Comparison of ENCODE assay signal across 21 cellular contexts in genomic region chr12:113278141-113278540, GRCh38. TPM values are rescaled to one million over a fixed set of nuclear protein-coding genes. Genes with fewer than 3 reads are reported as not detected.
A peak's percentile ranks its signal among the peaks of the same experiment; 100 is the strongest.
DNase-seq lines count a peak whose midpoint lies in the region; ATAC-seq and TF ChIP-seq lines count a peak whose summit lies in the region.
"Had no signal": no experiment of that assay in that cellular context is flagged by ENCODE, and none has a peak within 500 bp of the region (broad histone marks: within the 10 kb centered on the region; RNA-seq: fewer than 3 reads in every experiment).

No MANE protein-coding gene starts in this region.

- H3K36me3 Mint-ChIP-seq in chondrocyte (ENCODE audit: low read depth) = peaks cover 13% of the 10 kb centered on the region
- H3K36me3 Mint-ChIP-seq in naive thymus-derived CD4-positive, alpha-beta T cell = peaks cover 5 to 45% (median 8%) of the 10 kb centered on the region in 5 donors
- H3K36me3 Mint-ChIP-seq in stimulated activated naive B cell treated with anti-CD40 and anti-IgM and Interleukin-4, amounts not matched to agents 10 μg/mL and 1 μg/mL and 100 μg/mL, for 72 hours = peaks cover 42 to 46% of the 10 kb centered on the region in 2 donors
- H3K36me3 Mint-ChIP-seq in CD4-positive, alpha-beta T cell (ENCODE audit: low read depth) = peaks cover 63% of the 10 kb centered on the region

- H3K27me3 Mint-ChIP-seq in chondrocyte (ENCODE audit: low read depth) = no peaks in the 10 kb centered on the region
- no peaks in the 10 kb centered on the region for H3K27me3 Mint-ChIP-seq in naive thymus-derived CD4-positive, alpha-beta T cell
- no peaks in the 10 kb centered on the region for H3K27me3 Mint-ChIP-seq in stimulated activated naive B cell treated with anti-CD40 and anti-IgM and Interleukin-4, amounts not matched to agents 10 μg/mL and 1 μg/mL and 100 μg/mL, for 72 hours
- H3K27me3 Mint-ChIP-seq in stimulated activated naive CD8-positive, alpha-beta T cell treated with anti-CD3 and anti-CD28 coated beads, Interleukin-15, amount 100 ng/mL, for 72 hours = no peaks in the 10 kb centered on the region
- H3K27me3 Mint-ChIP-seq in CD4-positive, alpha-beta T cell = no peaks in the 10 kb centered on the region
- H3K27me3 Mint-ChIP-seq: CD4-positive, alpha-beta memory T cell had no signal

- intact Hi-C loops in naive thymus-derived CD4-positive, alpha-beta T cell (cut with micrococcal nuclease) = loop anchor here in 1 of 2 donors (5.0 kb wide), 1 partner anchor 46 kb away; no protein-coding TSS in a partner anchor
- intact Hi-C loops in CD4-positive, alpha-beta T cell (cut with DNase I, micrococcal nuclease) = no loop called here

- H3K4me3 Mint-ChIP-seq in chondrocyte (ENCODE audit: unreplicated experiment) = no peak overlapping the region
- H3K4me3 Mint-ChIP-seq in naive thymus-derived CD4-positive, alpha-beta T cell = no peak overlapping the region
- H3K4me3 Mint-ChIP-seq in stimulated activated naive B cell treated with anti-CD40 and anti-IgM and Interleukin-4, amounts not matched to agents 10 μg/mL and 1 μg/mL and 100 μg/mL, for 72 hours = no peak overlapping the region
- no peak overlapping the region for H3K4me3 Mint-ChIP-seq in stimulated activated naive CD8-positive, alpha-beta T cell treated with anti-CD3 and anti-CD28 coated beads, Interleukin-15, amount 100 ng/mL, for 72 hours
- H3K4me3 Mint-ChIP-seq in CD4-positive, alpha-beta T cell = no peak overlapping the region
- H3K4me3 Mint-ChIP-seq: CD4-positive, alpha-beta memory T cell had no signal

- ATAC-seq in DND-41 (ENCODE audit: insufficient read depth, low read depth) = no peak
- ATAC-seq in naive thymus-derived CD4-positive, alpha-beta T cell = no peak
- no peak for ATAC-seq in stimulated activated naive B cell treated with anti-CD40 and anti-IgM and Interleukin-4, amounts not matched to agents 10 μg/mL and 1 μg/mL and 100 μg/mL, for 72 hours (replicated peaks)
- no peak for ATAC-seq in stimulated activated naive CD8-positive, alpha-beta T cell treated with anti-CD3 and anti-CD28 coated beads, Interleukin-15, amount 100 ng/mL, for 72 hours
- ATAC-seq in CD4-positive, alpha-beta T cell (ENCODE audit: poor library complexity) = no peak
- ATAC-seq: HCT116, SK-N-SH treated with all-trans-retinoic acid at 6 μM for 48 hours had no signal

- H3K4me1 ChIP-seq in DND-41 (ENCODE audit: insufficient read depth, low read length) = no peaks in the 10 kb centered on the region
- H3K4me1 ChIP-seq in naive thymus-derived CD4-positive, alpha-beta T cell (ENCODE audit: control insufficient read depth in 2 of 2, insufficient read depth in 2 of 2, low read length in 2 of 2) = no peaks in the 10 kb centered on the region
- H3K4me1 ChIP-seq: A549, BE2C had no signal

- no peak for DNase-seq in DND-41
- peak; percentile 35 for DNase-seq in chondrocyte (ENCODE audit: low spot score)
- DNase-seq in naive thymus-derived CD4-positive, alpha-beta T cell = no peak
- DNase-seq in stimulated activated naive B cell treated with anti-CD40 and anti-IgM and Interleukin-4, amounts not matched to agents 10 μg/mL and 1 μg/mL and 100 μg/mL, for 72 hours = no peak
- no peak for DNase-seq in SIG-M5 treated with dmso at 0.1 percent for 504 hours (lab: John Stamatoyannopoulos, UW; ENCODE audit: unreplicated experiment)
- DNase-seq in stimulated activated naive CD8-positive, alpha-beta T cell treated with anti-CD3 and anti-CD28 coated beads, Interleukin-15, amount 100 ng/mL, for 72 hours = no peak
- DNase-seq in CD4-positive, alpha-beta T cell = no peak
- DNase-seq: BE2C; CD4-positive, alpha-beta memory T cell; GDM1; GOT3; KBM-7; NCI-H1105; NCI-H146; NCI-H2227 treated with DMSO at 0.1 percent for 48 hours; NCI-H748 treated with DMSO at 0.1 percent for 48 hours; PC-9; SHP77 treated with DMSO at 0.1 percent for 48 hours had no signal

- peaks cover 5% of the 10 kb centered on the region for H3K4me1 Mint-ChIP-seq in chondrocyte (ENCODE audit: low read depth)
- H3K4me1 Mint-ChIP-seq in naive thymus-derived CD4-positive, alpha-beta T cell = peaks cover 0 to 7% (median 0%) of the 10 kb centered on the region in 7 donors
- no peaks in the 10 kb centered on the region for H3K4me1 Mint-ChIP-seq in stimulated activated naive B cell treated with anti-CD40 and anti-IgM and Interleukin-4, amounts not matched to agents 10 μg/mL and 1 μg/mL and 100 μg/mL, for 72 hours
- H3K4me1 Mint-ChIP-seq in stimulated activated naive CD8-positive, alpha-beta T cell treated with anti-CD3 and anti-CD28 coated beads, Interleukin-15, amount 100 ng/mL, for 72 hours = peaks cover 6% of the 10 kb centered on the region
- no peaks in the 10 kb centered on the region for H3K4me1 Mint-ChIP-seq in CD4-positive, alpha-beta T cell (ENCODE audit: low read depth)

- H3K36me3 ChIP-seq in DND-41 (ENCODE audit: insufficient read depth, low read length) = peaks cover 53% of the 10 kb centered on the region
- peaks cover 0 to 63% (median 11%) of the 10 kb centered on the region in 3 experiments for H3K36me3 ChIP-seq in naive thymus-derived CD4-positive, alpha-beta T cell (ENCODE audit: control insufficient read depth in 2 of 3, insufficient read depth in 3 of 3, low read length in 3 of 3)

- no peaks in the 10 kb centered on the region for H3K79me2 ChIP-seq in DND-41 (ENCODE audit: insufficient read depth, low read length)

- no peaks in the 10 kb centered on the region; the same call in 1 of the 2 replicates for H4K20me1 ChIP-seq in DND-41 (ENCODE audit: insufficient read depth, low read length)

- no peak overlapping the region for H3K4me3 ChIP-seq in DND-41 (ENCODE audit: low read depth in 1 of 2, low read length in 2 of 2)
- H3K4me3 ChIP-seq in naive thymus-derived CD4-positive, alpha-beta T cell (ENCODE audit: low read length) = no peak overlapping the region
- H3K4me3 ChIP-seq: A549, PC-9 had no signal

- no peaks in the 10 kb centered on the region for H3K9me3 Mint-ChIP-seq in chondrocyte (ENCODE audit: low read depth)
- H3K9me3 Mint-ChIP-seq in naive thymus-derived CD4-positive, alpha-beta T cell = no peaks in the 10 kb centered on the region
- no peaks in the 10 kb centered on the region for H3K9me3 Mint-ChIP-seq in stimulated activated naive B cell treated with anti-CD40 and anti-IgM and Interleukin-4, amounts not matched to agents 10 μg/mL and 1 μg/mL and 100 μg/mL, for 72 hours
- H3K9me3 Mint-ChIP-seq in stimulated activated naive CD8-positive, alpha-beta T cell treated with anti-CD3 and anti-CD28 coated beads, Interleukin-15, amount 100 ng/mL, for 72 hours = no peaks in the 10 kb centered on the region
- no peaks in the 10 kb centered on the region for H3K9me3 Mint-ChIP-seq in CD4-positive, alpha-beta T cell
- H3K9me3 Mint-ChIP-seq: CD4-positive, alpha-beta memory T cell had no signal

- POLR2A ChIA-PET in naive thymus-derived CD4-positive, alpha-beta T cell (lab: Charles Lee) = no interaction called here
- POLR2A ChIA-PET in CD4-positive, alpha-beta T cell (lab: Charles Lee) = no interaction called here

- H3K4me2 ChIP-seq in DND-41 (ENCODE audit: insufficient read depth, low read length) = no peak overlapping the region
- H3K4me2 ChIP-seq: A549, PC-9 had no signal

- no peak for TF ChIP-seq CTCF in DND-41 (IDR thresholded peaks at IDR 0.05; ENCODE audit: borderline replicate concordance, extremely low read depth, low read length, poor library complexity, severe bottlenecking)
- no peak for TF ChIP-seq CTCF in chondrocyte (IDR thresholded peaks at IDR 0.05)
- no peak for TF ChIP-seq CTCF in CD4-positive, alpha-beta T cell (IDR thresholded peaks at IDR 0.05)

- CTCF ChIA-PET in naive thymus-derived CD4-positive, alpha-beta T cell (lab: Charles Lee) = no interaction called here
- CTCF ChIA-PET in CD4-positive, alpha-beta T cell (lab: Charles Lee) = no interaction called here

- no peak overlapping the region for H2AFZ ChIP-seq in DND-41 (ENCODE audit: low read depth, low read length)
- H2AFZ ChIP-seq: PC-9 had no signal

- no peaks in the 10 kb centered on the region for H3K27me3 ChIP-seq in DND-41 (ENCODE audit: insufficient read depth, low read length, poor library complexity)
- H3K27me3 ChIP-seq in naive thymus-derived CD4-positive, alpha-beta T cell (ENCODE audit: control insufficient read depth in 2 of 2, insufficient read depth in 2 of 2, low read length in 2 of 2) = no peaks in the 10 kb centered on the region
- H3K27me3 ChIP-seq in CD4-positive, alpha-beta T cell (ENCODE audit: control insufficient read depth, insufficient read depth, low read length) = no peaks in the 10 kb centered on the region
- H3K27me3 ChIP-seq: BE2C had no signal

- H3K27ac ChIP-seq in DND-41 (ENCODE audit: low read length) = 0 out of 2 replicates have a peak overlapping the region, but pooled peaks have one; percentile 32
- H3K27ac ChIP-seq in naive thymus-derived CD4-positive, alpha-beta T cell (ENCODE audit: low read depth, low read length) = no peak overlapping the region
- H3K27ac ChIP-seq in CD4-positive, alpha-beta T cell (ENCODE audit: low read depth, low read length) = no peak overlapping the region
- H3K27ac ChIP-seq: A549, PC-9 had no signal

- no peak overlapping the region for H3K9ac ChIP-seq in DND-41 (ENCODE audit: low read depth, low read length)

- no peaks in the 10 kb centered on the region for H3K9me3 ChIP-seq in DND-41 (ENCODE audit: insufficient read depth, low read length, severe bottlenecking)
- no peaks in the 10 kb centered on the region for H3K9me3 ChIP-seq in naive thymus-derived CD4-positive, alpha-beta T cell (ENCODE audit: control insufficient read depth in 2 of 3, low read length in 3 of 3)
- H3K9me3 ChIP-seq in CD4-positive, alpha-beta T cell (ENCODE audit: control insufficient read depth, low read length) = no peaks in the 10 kb centered on the region
- H3K9me3 ChIP-seq: A549, BE2C had no signal

- no peak overlapping the region for H3K27ac Mint-ChIP-seq in chondrocyte (ENCODE audit: unreplicated experiment)
- H3K27ac Mint-ChIP-seq in naive thymus-derived CD4-positive, alpha-beta T cell = peak overlapping the region in 7 of 9 donors; percentile 26 to 79 (median 53)
- H3K27ac Mint-ChIP-seq in stimulated activated naive B cell treated with anti-CD40 and anti-IgM and Interleukin-4, amounts not matched to agents 10 μg/mL and 1 μg/mL and 100 μg/mL, for 72 hours = peak overlapping the region; percentile 31
- peak overlapping the region in 1 of 2 donors; percentile 86 for H3K27ac Mint-ChIP-seq in stimulated activated naive CD8-positive, alpha-beta T cell treated with anti-CD3 and anti-CD28 coated beads, Interleukin-15, amount 100 ng/mL, for 72 hours
- H3K27ac Mint-ChIP-seq in CD4-positive, alpha-beta T cell = no peak overlapping the region

RNA-seq across cellular contexts. Expression of gene SLC8B1, which starts 56.8 kb away (rescaled TPM):
- total RNA-seq in chondrocyte = 14.5 to 21.0 TPM (median 20.9 TPM) in 3 replicates
- 100 to 1,000 TPM in 4 of 5 experiments, 10 to 100 TPM in 1; 40.9 to 169 (median 140) TPM for total RNA-seq in naive thymus-derived CD4-positive, alpha-beta T cell
- polyA plus RNA-seq in naive thymus-derived CD4-positive, alpha-beta T cell = 100 to 1,000 TPM in 1 of 2 donors, 10 to 100 TPM in 1; 68.1 to 144 TPM
- total RNA-seq in CD4-positive, alpha-beta T cell = 10 to 100 TPM; 85.3 to 92.7 TPM

RNA-seq across cellular contexts. Expression of gene TPCN1, which starts 56.9 kb away (rescaled TPM):
- 35.9 to 40.0 TPM (median 37.7 TPM) in 3 replicates for total RNA-seq in chondrocyte
- total RNA-seq in naive thymus-derived CD4-positive, alpha-beta T cell = 100 to 1,000 TPM in 3 of 5 experiments, 10 to 100 TPM in 2; 49.5 to 124 (median 107) TPM
- 10 to 100 TPM; 15.3 to 31.2 TPM for polyA plus RNA-seq in naive thymus-derived CD4-positive, alpha-beta T cell
- 10 to 100 TPM; 52.4 to 59.7 TPM for total RNA-seq in CD4-positive, alpha-beta T cell

Comparison
In these comparisons a context has a peak if more than half of its experiments do, and no peak if none do; other contexts are left out.
1. H3K27ac Mint-ChIP-seq: peak in naive thymus-derived CD4-positive, alpha-beta T cell (7 of 9) and stimulated activated naive B cell treated with anti-CD40 and anti-IgM and Interleukin-4, amounts not matched to agents 10 μg/mL and 1 μg/mL and 100 μg/mL, for 72 hours (single experiment); none in chondrocyte (single experiment) and CD4-positive, alpha-beta T cell (single experiment).